Comparison of ENCODE assay signal across 10 cellular contexts in the genomic region with DNA sequence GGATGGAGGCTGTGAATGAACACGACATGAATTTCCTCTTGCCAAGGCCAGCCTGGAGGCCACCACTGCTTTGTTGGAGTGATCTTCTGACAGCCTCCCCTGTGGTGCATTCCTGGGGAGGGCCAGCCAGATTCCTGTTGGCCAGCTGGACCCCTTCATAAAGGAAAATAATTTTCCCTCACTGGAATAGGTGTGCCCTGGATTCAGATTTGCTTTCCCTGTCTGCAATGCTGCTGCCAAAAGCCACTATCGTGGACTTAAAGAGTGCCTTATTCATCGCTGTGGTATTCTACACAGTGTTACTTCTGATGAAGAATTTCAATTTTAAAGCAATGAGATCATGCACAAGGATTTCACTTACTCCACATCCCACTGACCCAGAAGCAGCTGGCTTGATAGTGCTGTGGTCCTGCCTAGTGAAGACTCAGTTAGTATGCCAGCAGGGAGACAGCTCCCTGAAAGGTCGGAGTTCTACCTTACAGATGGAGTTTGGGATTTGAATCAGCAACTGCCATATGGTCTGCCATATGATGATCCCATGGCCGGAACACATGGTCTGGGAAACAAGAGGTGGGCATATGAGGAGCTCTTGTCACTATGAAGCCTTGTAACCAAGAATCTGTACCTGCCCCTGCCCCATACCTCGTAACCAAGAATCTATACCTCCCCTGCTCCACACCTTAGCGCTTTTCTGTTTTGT.
DNase-seq lines count a peak whose midpoint lies in the region; TF ChIP-seq lines count a peak whose summit lies in the region.
"Had no signal": no experiment of that assay in that cellular context is flagged by ENCODE, and none has a peak within 500 bp of the region (broad histone marks: within the 10 kb centered on the region; RNA-seq: fewer than 3 reads in every experiment).

No MANE protein-coding gene starts in this region.

- CTCF ChIA-PET in activated naive CD4-positive, alpha-beta T cell treated with anti-CD3 and anti-CD28 coated beads for 36 hours (lab: Charles Lee), result interaction anchor here (2.0 to 6.8 kb wide), 4 partner anchors 13 to 37 kb away, joined by 12 to 50 read pairs (median 29); no protein-coding TSS in a partner anchor

- no peak overlapping the region for H3K4me3 Mint-ChIP-seq in activated naive CD4-positive, alpha-beta T cell treated with anti-CD3 and anti-CD28 coated beads for 36 hours
- no peak overlapping the region for H3K4me3 Mint-ChIP-seq in T-helper 2 cell treated with Interferon-gamma antibody and Interleukin-4, amounts not matched to agents 5 μg/mL and 100 μg/mL, for 36 hours

- no peaks in the 10 kb centered on the region for H3K27me3 Mint-ChIP-seq in activated naive CD4-positive, alpha-beta T cell treated with anti-CD3 and anti-CD28 coated beads for 36 hours (ENCODE audit: low read depth)
- H3K27me3 Mint-ChIP-seq in T-helper 2 cell treated with Interferon-gamma antibody and Interleukin-4, amounts not matched to agents 5 μg/mL and 100 μg/mL, for 36 hours (ENCODE audit: low read depth), result no peaks in the 10 kb centered on the region

- H3K4me3 ChIP-seq in right atrium auricular region, result no peak overlapping the region

- TF ChIP-seq CTCF in right atrium auricular region (IDR thresholded peaks at IDR 0.05), result no peak

- H3K4me1 Mint-ChIP-seq in activated naive CD4-positive, alpha-beta T cell treated with anti-CD3 and anti-CD28 coated beads for 36 hours (ENCODE audit: low read depth), result peaks cover 44% of the 10 kb centered on the region
- H3K4me1 Mint-ChIP-seq in T-helper 2 cell treated with Interferon-gamma antibody and Interleukin-4, amounts not matched to agents 5 μg/mL and 100 μg/mL, for 36 hours (ENCODE audit: low read depth), result peaks cover 40% of the 10 kb centered on the region

- no peaks in the 10 kb centered on the region for H3K27me3 ChIP-seq in right atrium auricular region

- peak overlapping the region; percentile 35 to 45 for H3K27ac ChIP-seq in right atrium auricular region

- no peaks in the 10 kb centered on the region for H3K36me3 ChIP-seq in right atrium auricular region

- no peaks in the 10 kb centered on the region for H3K9me3 ChIP-seq in right atrium auricular region

- peaks cover 3% of the 10 kb centered on the region for H3K36me3 Mint-ChIP-seq in activated naive CD4-positive, alpha-beta T cell treated with anti-CD3 and anti-CD28 coated beads for 36 hours (ENCODE audit: low read depth)
- H3K36me3 Mint-ChIP-seq in T-helper 2 cell treated with Interferon-gamma antibody and Interleukin-4, amounts not matched to agents 5 μg/mL and 100 μg/mL, for 36 hours (ENCODE audit: low read depth), result peaks cover 4% of the 10 kb centered on the region

- peaks cover 1% of the 10 kb centered on the region for H3K9me3 Mint-ChIP-seq in activated naive CD4-positive, alpha-beta T cell treated with anti-CD3 and anti-CD28 coated beads for 36 hours
- H3K9me3 Mint-ChIP-seq in T-helper 2 cell treated with Interferon-gamma antibody and Interleukin-4, amounts not matched to agents 5 μg/mL and 100 μg/mL, for 36 hours, result no peaks in the 10 kb centered on the region

- intact Hi-C loops in activated naive CD4-positive, alpha-beta T cell treated with anti-CD3 and anti-CD28 coated beads for 36 hours (cut with micrococcal nuclease), result loop anchor here (2.0 to 5.0 kb wide), 4 partner anchors 17 to 205 kb away; no protein-coding TSS in a partner anchor

- peak overlapping the region; percentile 7 for H3K27ac Mint-ChIP-seq in activated naive CD4-positive, alpha-beta T cell treated with anti-CD3 and anti-CD28 coated beads for 36 hours
- no peak overlapping the region for H3K27ac Mint-ChIP-seq in T-helper 2 cell treated with Interferon-gamma antibody and Interleukin-4, amounts not matched to agents 5 μg/mL and 100 μg/mL, for 36 hours

- DNase-seq in activated naive CD4-positive, alpha-beta T cell treated with anti-CD3 and anti-CD28 coated beads for 36 hours, result no peak
- DNase-seq in activated naive CD4-positive, alpha-beta T cell (lab: John Stamatoyannopoulos, UW), result no peak
- peak; percentile 43 for DNase-seq in activated CD8-positive, alpha-beta memory T cell treated with anti-CD3 and anti-CD28 coated beads, Interleukin-2, amount 50 U/mL, for 48 hours
- DNase-seq in right atrium auricular region (ENCODE audit: low spot score) (peak; percentile 64), ureter (ENCODE audit: low spot score) (peak; percentile 24), COLO829 (ENCODE audit: low spot score) (no peak)
- DNase-seq in activated CD4-positive, alpha-beta T cell treated with anti-CD3 and anti-CD28 coated beads for 1 hour, result no peak
- no peak for DNase-seq in T-helper 2 cell treated with Interferon-gamma antibody and Interleukin-4, amounts not matched to agents 5 μg/mL and 100 μg/mL, for 36 hours (ENCODE audit: low spot score)
- DNase-seq: NCI-H345; stimulated activated CD4-positive, alpha-beta T cell treated with anti-CD3 and anti-CD28 coated beads, Interleukin-2, amount 100 ng/mL, for 24 hours had no signal

- H3K4me1 ChIP-seq in right atrium auricular region, result peaks cover 0 to 18% of the 10 kb centered on the region in 2 donors

Comparison
In these comparisons a context has a peak if more than half of its experiments do, and no peak if none do; other contexts are left out.
1. DNase-seq: peak in activated CD8-positive, alpha-beta memory T cell treated with anti-CD3 and anti-CD28 coated beads, Interleukin-2, amount 50 U/mL, for 48 hours (single experiment), right atrium auricular region (single experiment) and ureter (single experiment); none in activated naive CD4-positive, alpha-beta T cell treated with anti-CD3 and anti-CD28 coated beads for 36 hours (single experiment), activated naive CD4-positive, alpha-beta T cell (0 of 4), COLO829 (single experiment), activated CD4-positive, alpha-beta T cell treated with anti-CD3 and anti-CD28 coated beads for 1 hour (single experiment) and T-helper 2 cell treated with Interferon-gamma antibody and Interleukin-4, amounts not matched to agents 5 μg/mL and 100 μg/mL, for 36 hours (single experiment).